In the genomic region with DNA sequence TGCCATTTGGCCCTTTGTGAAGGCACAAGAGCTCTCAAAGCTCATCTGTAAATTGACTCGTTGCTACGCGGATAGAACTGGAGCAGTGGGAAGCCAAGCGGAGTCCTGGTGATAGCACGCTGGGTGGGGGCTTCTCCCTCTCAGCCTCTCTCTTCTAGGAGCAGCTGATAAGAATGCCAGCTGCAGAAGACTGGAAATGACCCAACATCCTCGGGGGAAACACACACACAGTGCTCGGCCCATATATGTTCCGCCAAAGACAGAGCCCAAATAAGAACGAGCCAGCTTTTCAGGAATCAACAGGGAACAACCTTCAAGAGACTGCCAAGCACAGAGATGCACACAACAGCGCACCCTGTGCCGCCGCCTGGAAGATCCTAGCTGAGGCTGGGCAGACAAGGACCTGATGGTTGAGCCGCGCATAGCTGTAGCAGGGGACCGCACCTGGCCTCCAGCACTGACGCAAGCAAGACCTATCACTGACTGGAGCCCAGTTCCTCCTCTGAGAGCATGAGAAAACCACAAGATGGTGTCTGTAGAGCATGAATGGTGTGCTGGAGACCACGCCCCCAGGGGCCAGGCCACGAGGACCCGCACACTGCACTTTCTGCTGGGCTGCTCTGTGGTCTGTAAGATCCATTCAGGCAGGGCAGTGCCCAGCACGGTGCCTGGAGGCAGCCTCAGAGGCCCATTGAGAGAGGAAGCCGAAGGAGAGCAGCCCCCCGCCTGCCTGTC, we compare ENCODE assay signal across 8 cellular contexts. TPM values are rescaled to one million over a fixed set of nuclear protein-coding genes. Genes with fewer than 3 reads are reported as not detected.
DNase-seq lines count a peak whose midpoint lies in the region; ATAC-seq lines count a peak whose summit lies in the region.

No MANE protein-coding gene starts in this region.

- H3K4me3 Mint-ChIP-seq in activated naive CD8-positive, alpha-beta T cell treated with anti-CD3 and anti-CD28 coated beads, Interleukin-2, amount 10 ng/mL, durations not matched to agents 7 days and 5 days: peak overlapping the region; percentile 86

- DNase-seq in Ammon's horn (ENCODE audit: low spot score): peak; percentile 63
- peak; percentile 25 for DNase-seq in SK-MEL-5 (ENCODE audit: low read depth, low spot score)
- peak; percentile 64 for DNase-seq in activated naive CD8-positive, alpha-beta T cell treated with anti-CD3 and anti-CD28 coated beads, Interleukin-2, amount 10 ng/mL, durations not matched to agents 7 days and 5 days
- DNase-seq in left colon: peak; percentile 64 to 66
- DNase-seq in stimulated activated naive CD8-positive, alpha-beta T cell treated with anti-CD3 and anti-CD28 coated beads, Interleukin-15, Interleukin-2, amounts not matched to agents 100 U/mL and 50 U/mL, for 24 hours: peak; percentile 77
- no peak for DNase-seq in 8988T

- ATAC-seq in GM19025 (IDR thresholded peaks at IDR 0.05; ENCODE audit: low read depth, unreplicated experiment) (peak; percentile 38), HG03196 (IDR thresholded peaks at IDR 0.05; ENCODE audit: unreplicated experiment) (peak; percentile 28), left colon (no peak)
- ATAC-seq in activated naive CD8-positive, alpha-beta T cell treated with anti-CD3 and anti-CD28 coated beads, Interleukin-2, amount 10 ng/mL, durations not matched to agents 7 days and 5 days (ENCODE audit: low read depth): peak; percentile 50
- ATAC-seq in stimulated activated naive CD8-positive, alpha-beta T cell treated with anti-CD3 and anti-CD28 coated beads, Interleukin-15, Interleukin-2, amounts not matched to agents 100 U/mL and 50 U/mL, for 24 hours: peak; percentile 70

- intact Hi-C loops in left colon (cut with DNase I, micrococcal nuclease): no loop called here

- H3K4me1 Mint-ChIP-seq in activated naive CD8-positive, alpha-beta T cell treated with anti-CD3 and anti-CD28 coated beads, Interleukin-2, amount 10 ng/mL, durations not matched to agents 7 days and 5 days: peaks cover 70% of the 10 kb centered on the region

- in situ Hi-C loops in SK-MEL-5 (cut with HindIII; ENCODE audit: low pct_unique_long_range_greater_than_20kb, low sequenced_read_pairs): no loop called here

- peaks cover 6% of the 10 kb centered on the region for H3K36me3 Mint-ChIP-seq in activated naive CD8-positive, alpha-beta T cell treated with anti-CD3 and anti-CD28 coated beads, Interleukin-2, amount 10 ng/mL, durations not matched to agents 7 days and 5 days

- H3K27me3 Mint-ChIP-seq in activated naive CD8-positive, alpha-beta T cell treated with anti-CD3 and anti-CD28 coated beads, Interleukin-2, amount 10 ng/mL, durations not matched to agents 7 days and 5 days: no peaks in the 10 kb centered on the region

- POLR2A ChIA-PET in activated naive CD8-positive, alpha-beta T cell treated with anti-CD3 and anti-CD28 coated beads, Interleukin-2, amount 10 ng/mL, durations not matched to agents 7 days and 5 days (lab: Charles Lee): interaction anchor here (0.6 to 7.3 kb wide), 11 partner anchors 7 to 708 kb away, joined by 3 to 66 read pairs (median 4); a partner anchor contains a TSS

- H3K9me3 Mint-ChIP-seq in activated naive CD8-positive, alpha-beta T cell treated with anti-CD3 and anti-CD28 coated beads, Interleukin-2, amount 10 ng/mL, durations not matched to agents 7 days and 5 days: no peaks in the 10 kb centered on the region

- peak overlapping the region; percentile 93 for H3K27ac Mint-ChIP-seq in activated naive CD8-positive, alpha-beta T cell treated with anti-CD3 and anti-CD28 coated beads, Interleukin-2, amount 10 ng/mL, durations not matched to agents 7 days and 5 days

RNA-seq across cellular contexts. Expression of a gene that starts 16.0 kb away (rescaled TPM):
- 19.8 and 26.9 TPM in 2 replicates for total RNA-seq in SK-MEL-5 (2014; rRNA removed; shearing (Covaris generic))
- 27.0 and 41.0 TPM in 2 replicates for polyA plus RNA-seq in SK-MEL-5 (2015; cell fraction: cytosol; rRNA removed)
- 15.8 and 20.6 TPM in 2 replicates for polyA plus RNA-seq in SK-MEL-5 (2015; cell fraction: nucleus; rRNA removed)
- 10 to 100 TPM; 43.4 to 44.5 TPM for total RNA-seq in activated naive CD8-positive, alpha-beta T cell treated with anti-CD3 and anti-CD28 coated beads, Interleukin-2, amount 10 ng/mL, durations not matched to agents 7 days and 5 days
- 10 to 100 TPM; 35.8 to 37.7 TPM for total RNA-seq in left colon

RNA-seq across cellular contexts. Expression of a gene that starts 39.7 kb away (rescaled TPM):
- total RNA-seq in SK-MEL-5 (2014; rRNA removed; shearing (Covaris generic)): 4.8 and 5.5 TPM in 2 replicates
- 5.9 and 6.9 TPM in 2 replicates for polyA plus RNA-seq in SK-MEL-5 (2015; cell fraction: cytosol; rRNA removed)
- 3.8 and 5.0 TPM in 2 replicates for polyA plus RNA-seq in SK-MEL-5 (2015; cell fraction: nucleus; rRNA removed)
- 10 to 100 TPM; 16.4 to 21.2 TPM for total RNA-seq in activated naive CD8-positive, alpha-beta T cell treated with anti-CD3 and anti-CD28 coated beads, Interleukin-2, amount 10 ng/mL, durations not matched to agents 7 days and 5 days
- 10 to 100 TPM in 1 of 2 donors, 1 to 10 TPM in 1; 9.0 to 10.4 TPM for total RNA-seq in left colon

RNA-seq across cellular contexts. Expression of a gene that starts 46.0 kb away (rescaled TPM):
- 2.0 and 2.4 TPM in 2 replicates for total RNA-seq in SK-MEL-5 (2014; rRNA removed; shearing (Covaris generic))
- polyA plus RNA-seq in SK-MEL-5 (2015; cell fraction: cytosol; rRNA removed): 47.3 and 52.4 TPM in 2 replicates
- 61.4 and 73.8 TPM in 2 replicates for polyA plus RNA-seq in SK-MEL-5 (2015; cell fraction: nucleus; rRNA removed)
- 10 to 100 TPM; 65.5 to 67.0 TPM for total RNA-seq in activated naive CD8-positive, alpha-beta T cell treated with anti-CD3 and anti-CD28 coated beads, Interleukin-2, amount 10 ng/mL, durations not matched to agents 7 days and 5 days
- 10 to 100 TPM; 32.1 to 41.5 TPM for total RNA-seq in left colon
